Comparison of ENCODE assay signal across 8 cellular contexts in the genomic region with DNA sequence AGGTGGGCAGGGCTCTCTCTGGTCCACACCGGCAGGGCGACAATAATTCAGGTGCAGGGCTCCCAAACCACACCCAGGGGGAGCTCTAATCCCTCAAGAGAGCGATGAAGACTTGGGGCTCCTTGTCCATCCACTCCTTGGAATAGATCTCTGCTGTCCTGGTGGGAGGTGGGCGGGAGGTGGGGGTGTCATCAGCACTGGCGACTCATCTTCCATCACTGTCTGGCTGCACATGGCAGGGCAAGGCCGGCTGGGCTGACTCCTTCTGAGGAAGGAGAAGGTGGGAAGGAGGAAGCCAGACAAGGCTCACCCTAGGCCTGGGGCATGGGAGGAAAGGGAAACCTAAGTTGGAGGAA. TPM values are rescaled to one million over a fixed set of nuclear protein-coding genes. Genes with fewer than 3 reads are reported as not detected.
DNase-seq lines count a peak whose midpoint lies in the region; ATAC-seq and TF ChIP-seq lines count a peak whose summit lies in the region.

No MANE protein-coding gene starts in this region.

- H2AFZ ChIP-seq in smooth muscle cell (ENCODE audit: low read depth): no peak overlapping the region

- no peaks in the 10 kb centered on the region for H3K27me3 ChIP-seq in smooth muscle cell (ENCODE audit: low read depth)

- H3K4me3 ChIP-seq in WI38 (ENCODE audit: low read depth, low read length) (no peak overlapping the region), smooth muscle cell (no peak overlapping the region)

- 35% methylated on average over 6 of the region's 6 CpGs for WGBS in smooth muscle cell (ENCODE audit: low lambda C conversion rate)

- no peak overlapping the region for H3K9ac ChIP-seq in smooth muscle cell (ENCODE audit: low read depth)

- no peaks in the 10 kb centered on the region for H3F3A ChIP-seq in smooth muscle cell (ENCODE audit: low read depth)

- no peak for ATAC-seq in HG02870 (IDR thresholded peaks at IDR 0.05; ENCODE audit: unreplicated experiment)

- peak; percentile 22 for DNase-seq in NCI-H1092 treated with DMSO at 0.1 percent for 48 hours (lab: John Stamatoyannopoulos, UW)
- peak; percentile 77 for DNase-seq in cardiac septum (ENCODE audit: low spot score)
- DNase-seq in smooth muscle cell (lab: John Stamatoyannopoulos, UW; ENCODE audit: unreplicated experiment): no peak
- no peak for DNase-seq in activated gamma-delta T cell (lab: John Stamatoyannopoulos, UW)

- H3K79me2 ChIP-seq in smooth muscle cell (ENCODE audit: low read depth): no peaks in the 10 kb centered on the region

- intact Hi-C loops in cardiac septum (cut with DNase I): loop anchor here (5.0 kb wide), 1 partner anchor 71 kb away; no protein-coding TSS in a partner anchor

- no peaks in the 10 kb centered on the region for H4K20me1 ChIP-seq in smooth muscle cell (ENCODE audit: low read depth)

- peaks cover 4% of the 10 kb centered on the region for H3K4me1 ChIP-seq in smooth muscle cell (ENCODE audit: low read depth)

- H3K27ac ChIP-seq in 22Rv1 (no peak overlapping the region), smooth muscle cell (ENCODE audit: low read depth) (no peak overlapping the region)

- no peaks in the 10 kb centered on the region for H3K9me3 ChIP-seq in smooth muscle cell (replicated peaks; ENCODE audit: low read depth)

- peak; percentile 86 for TF ChIP-seq CTCF in 22Rv1 (IDR thresholded peaks at IDR 0.05)
- TF ChIP-seq CTCF in GM12873 (IDR thresholded peaks at IDR 0.05; ENCODE audit: insufficient read depth, low read depth, low read length, missing control alignments): peak; percentile 78
- peak; percentile 71 for TF ChIP-seq CTCF in WI38 (IDR thresholded peaks at IDR 0.05; ENCODE audit: low read depth, low read length)
- TF ChIP-seq CTCF in smooth muscle cell (IDR thresholded peaks at IDR 0.05; ENCODE audit: borderline replicate concordance, insufficient read depth, poor library complexity, severe bottlenecking): peak; percentile 50

- no peak overlapping the region for H3K4me2 ChIP-seq in smooth muscle cell

- H3K36me3 ChIP-seq in smooth muscle cell (ENCODE audit: low read depth): no peaks in the 10 kb centered on the region

RNA-seq across cellular contexts. Expression of gene TNNT2, which starts 29.3 kb away (rescaled TPM):
- 8,017 TPM for total RNA-seq in cardiac septum
- 2.6 and 4.4 TPM in 2 replicates for total RNA-seq in smooth muscle cell
- 6.3 and 6.5 TPM in 2 replicates for polyA plus RNA-seq in smooth muscle cell

RNA-seq across cellular contexts. Expression of gene LAD1, which starts 50.9 kb away (rescaled TPM):
- total RNA-seq in cardiac septum (12.4 TPM), smooth muscle cell (8.8 and 17.6 TPM in 2 replicates)
- 6.9 and 15.1 TPM in 2 replicates for polyA plus RNA-seq in smooth muscle cell

Comparison
In these comparisons a context has a peak if more than half of its experiments do, and no peak if none do; other contexts are left out.
1. DNase-seq: peak in NCI-H1092 treated with DMSO at 0.1 percent for 48 hours (single experiment) and cardiac septum (single experiment); none in smooth muscle cell (single experiment) and activated gamma-delta T cell (single experiment).
2. RNA of gene TNNT2, which starts 29.3 kb away (total RNA-seq): 8,017 TPM in cardiac septum (single experiment); 2.6 to 4.4 TPM in smooth muscle cell; every median in the first group is over 1,000 times any median in the second.
3. Peak in every context shown above with its lines, with median percentiles within 50 percentile points of each other: CTCF ChIP-seq.